In the genomic region with DNA sequence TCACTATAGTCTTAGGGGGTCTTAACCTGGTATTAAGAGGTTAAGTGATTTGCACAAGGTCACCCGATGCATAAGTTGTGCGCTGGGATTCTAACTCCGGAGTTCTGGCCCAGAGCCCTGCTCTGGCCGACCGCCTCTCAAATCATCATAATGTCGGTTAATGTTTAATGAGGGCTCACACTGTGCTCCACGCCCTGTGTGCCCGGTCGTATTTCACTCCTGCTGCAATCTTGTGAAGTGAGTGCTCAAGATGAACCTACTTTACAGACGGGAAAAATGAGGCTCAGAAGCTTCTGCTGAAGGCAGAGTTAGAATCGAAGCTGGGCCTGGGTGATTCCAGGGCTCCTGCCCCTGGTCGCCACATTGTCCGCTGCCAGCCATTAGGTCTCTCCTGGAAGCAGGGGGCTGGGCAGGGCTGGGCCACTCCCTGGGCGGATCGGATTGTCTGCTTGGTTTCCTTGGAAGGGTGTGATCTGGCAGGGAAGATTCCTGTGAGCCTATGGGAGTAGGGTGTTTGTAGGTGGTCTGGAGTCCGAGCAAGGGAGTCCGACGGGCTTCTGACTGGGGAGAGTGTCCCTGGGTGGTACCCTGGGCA, we compare ENCODE assay signal across 8 cellular contexts. TPM values are rescaled to one million over a fixed set of nuclear protein-coding genes. Genes with fewer than 3 reads are reported as not detected.
DNase-seq lines count a peak whose midpoint lies in the region; ATAC-seq and TF ChIP-seq lines count a peak whose summit lies in the region.

No MANE protein-coding gene starts in this region.

- H3K9ac ChIP-seq in smooth muscle cell (ENCODE audit: low read depth): peak overlapping the region; percentile 88

- H3K4me3 ChIP-seq in GM23338 (peak overlapping the region; percentile 73), iPS-11a (ENCODE audit: low read depth, low read length) (peak overlapping the region; percentile 37), smooth muscle cell (peak overlapping the region; percentile 94)

- H3K36me3 ChIP-seq in GM23338 (ENCODE audit: insufficient read depth) (no peaks in the 10 kb centered on the region), smooth muscle cell (ENCODE audit: low read depth) (no peaks in the 10 kb centered on the region)

- H3K27me3 ChIP-seq in GM23338 (ENCODE audit: insufficient read depth): no peaks in the 10 kb centered on the region
- no peaks in the 10 kb centered on the region for H3K27me3 ChIP-seq in smooth muscle cell (ENCODE audit: low read depth)

- H3K36me3 Mint-ChIP-seq in GM23338 (ENCODE audit: low read depth): no peaks in the 10 kb centered on the region
- peaks cover 2% of the 10 kb centered on the region for H3K36me3 Mint-ChIP-seq in activated CD4-positive, alpha-beta memory T cell treated with anti-CD3 and anti-CD28 coated beads, Interleukin-2, amount 10 ng/mL, durations not matched to agents 7 days and 5 days (ENCODE audit: low read depth)

- POLR2A ChIA-PET in activated CD4-positive, alpha-beta memory T cell treated with anti-CD3 and anti-CD28 coated beads, Interleukin-2, amount 10 ng/mL, durations not matched to agents 7 days and 5 days (lab: Charles Lee): interaction anchor here (1.1 kb wide), 1 partner anchor 309 kb away, joined by 3 read pairs; a partner anchor contains a TSS

- TF ChIP-seq CTCF in GM23338 (conservative IDR thresholded peaks at IDR 0.05; ENCODE audit: low read depth in 2 of 2): no peak
- TF ChIP-seq CTCF in smooth muscle cell (IDR thresholded peaks at IDR 0.05; ENCODE audit: borderline replicate concordance, insufficient read depth, poor library complexity, severe bottlenecking): no peak

- H3K27me3 Mint-ChIP-seq in GM23338 (ENCODE audit: insufficient read depth, low read depth, poor library complexity): peaks cover 18% of the 10 kb centered on the region
- peaks cover 3% of the 10 kb centered on the region for H3K27me3 Mint-ChIP-seq in activated CD4-positive, alpha-beta memory T cell treated with anti-CD3 and anti-CD28 coated beads, Interleukin-2, amount 10 ng/mL, durations not matched to agents 7 days and 5 days

- H2AFZ ChIP-seq in GM23338 (no peak overlapping the region), smooth muscle cell (ENCODE audit: low read depth) (no peak overlapping the region)

- peaks cover 12% of the 10 kb centered on the region for H4K20me1 ChIP-seq in GM23338 (replicated peaks; ENCODE audit: insufficient read depth)
- H4K20me1 ChIP-seq in smooth muscle cell (ENCODE audit: low read depth): peaks cover 53% of the 10 kb centered on the region

- no peak; the same call in 2 of the 3 replicates for ATAC-seq in GM23338
- ATAC-seq in HG03432 (IDR thresholded peaks at IDR 0.05; ENCODE audit: unreplicated experiment): no peak
- no peak for ATAC-seq in HG03442 (IDR thresholded peaks at IDR 0.05; ENCODE audit: unreplicated experiment)

- H3K9me3 Mint-ChIP-seq in GM23338: no peaks in the 10 kb centered on the region
- no peaks in the 10 kb centered on the region for H3K9me3 Mint-ChIP-seq in activated CD4-positive, alpha-beta memory T cell treated with anti-CD3 and anti-CD28 coated beads, Interleukin-2, amount 10 ng/mL, durations not matched to agents 7 days and 5 days

- no peaks in the 10 kb centered on the region for H3K9me2 ChIP-seq in GM23338 (ENCODE audit: insufficient read depth)

- H3F3A ChIP-seq in GM23338 (replicated peaks; ENCODE audit: low read depth) (0 out of 2 replicates have a peak, but pooled peaks cover 6% of the 10 kb centered on the region), smooth muscle cell (ENCODE audit: low read depth) (no peaks in the 10 kb centered on the region)

- peak overlapping the region; percentile 87 for H3K4me3 Mint-ChIP-seq in GM23338
- H3K4me3 Mint-ChIP-seq in activated CD4-positive, alpha-beta memory T cell treated with anti-CD3 and anti-CD28 coated beads, Interleukin-2, amount 10 ng/mL, durations not matched to agents 7 days and 5 days: peak overlapping the region; percentile 99

- DNase-seq in 8988T (peak; percentile 97), GM23338 (ENCODE audit: low spot score) (no peak), smooth muscle cell (lab: John Stamatoyannopoulos, UW; ENCODE audit: unreplicated experiment) (no peak), dedifferentiated amniotic fluid mesenchymal stem cell (ENCODE audit: extremely low spot score) (no peak)
- DNase-seq in activated CD4-positive, alpha-beta memory T cell treated with anti-CD3 and anti-CD28 coated beads, Interleukin-2, amount 10 ng/mL, durations not matched to agents 7 days and 5 days: no peak

- no peak overlapping the region for H3K27ac ChIP-seq in GM23338 (ENCODE audit: low read depth)
- H3K27ac ChIP-seq in smooth muscle cell (ENCODE audit: low read depth): no peak overlapping the region

- peaks cover 44% of the 10 kb centered on the region for H3K4me1 Mint-ChIP-seq in GM23338
- peaks cover 43% of the 10 kb centered on the region for H3K4me1 Mint-ChIP-seq in activated CD4-positive, alpha-beta memory T cell treated with anti-CD3 and anti-CD28 coated beads, Interleukin-2, amount 10 ng/mL, durations not matched to agents 7 days and 5 days

- peaks cover 28% of the 10 kb centered on the region for H3K4me1 ChIP-seq in GM23338 (ENCODE audit: insufficient read depth)
- H3K4me1 ChIP-seq in smooth muscle cell (ENCODE audit: low read depth): peaks cover 2% of the 10 kb centered on the region

- 28% methylated on average over 18 of the region's 18 CpGs for WGBS in smooth muscle cell (ENCODE audit: low lambda C conversion rate)

- CTCF ChIA-PET in activated CD4-positive, alpha-beta memory T cell treated with anti-CD3 and anti-CD28 coated beads, Interleukin-2, amount 10 ng/mL, durations not matched to agents 7 days and 5 days (lab: Charles Lee): interaction anchor here (0.9 kb wide), 1 partner anchor 61 kb away, joined by 4 read pairs; no protein-coding TSS in a partner anchor

- peak overlapping the region; percentile 96 for H3K4me2 ChIP-seq in GM23338
- peak overlapping the region; percentile 97 for H3K4me2 ChIP-seq in smooth muscle cell

- H3K79me2 ChIP-seq in GM23338 (replicated peaks; ENCODE audit: insufficient read depth) (peaks cover 55% of the 10 kb centered on the region), smooth muscle cell (ENCODE audit: low read depth) (peaks cover 59% of the 10 kb centered on the region)

- peak overlapping the region; percentile 80 for H3K27ac Mint-ChIP-seq in GM23338
- H3K27ac Mint-ChIP-seq in activated CD4-positive, alpha-beta memory T cell treated with anti-CD3 and anti-CD28 coated beads, Interleukin-2, amount 10 ng/mL, durations not matched to agents 7 days and 5 days: peak overlapping the region; percentile 28

- no peaks in the 10 kb centered on the region for H3K9me3 ChIP-seq in smooth muscle cell (replicated peaks; ENCODE audit: low read depth)

TF ChIP-seq in GM23338, 12 proteins besides CTCF, POLR2A, EP300 and RAD21 (continues in another document):
- TF ChIP-seq STAT1 (IDR thresholded peaks at IDR 0.05; ENCODE audit: unreplicated experiment): no peak

RNA-seq across cellular contexts. Expression of a gene that starts 1.1 kb away (rescaled TPM):
- 31.7 and 35.4 TPM in 2 replicates for total RNA-seq in GM23338 (2014; rRNA removed; shearing (Covaris generic))
- polyA plus RNA-seq in GM23338 (2016; fragmentation: Nextera tagmentation; extraction: Ambion mirVana) (28.3 and 28.7 TPM in 2 replicates), smooth muscle cell (19.1 and 19.9 TPM in 2 replicates)
- total RNA-seq in activated CD4-positive, alpha-beta memory T cell treated with anti-CD3 and anti-CD28 coated beads, Interleukin-2, amount 10 ng/mL, durations not matched to agents 7 days and 5 days: 10 to 100 TPM; 16.2 to 19.6 TPM
- 9.7 and 11.8 TPM in 2 replicates for total RNA-seq in smooth muscle cell

RNA-seq across cellular contexts. Expression of a gene that starts 42.5 kb away (rescaled TPM):
- 0.45 and 0.97 TPM in 2 replicates for total RNA-seq in GM23338 (2014; rRNA removed; shearing (Covaris generic))
- polyA plus RNA-seq in GM23338 (2016; fragmentation: Nextera tagmentation; extraction: Ambion mirVana) (0.26 and 0.27 TPM in 2 replicates), smooth muscle cell (not detected in 2 replicates)
- not detected for total RNA-seq in activated CD4-positive, alpha-beta memory T cell treated with anti-CD3 and anti-CD28 coated beads, Interleukin-2, amount 10 ng/mL, durations not matched to agents 7 days and 5 days
- 0.22 and 2.2 TPM in 2 replicates for total RNA-seq in smooth muscle cell

Comparison
In these comparisons a context has a peak if more than half of its experiments do, and no peak if none do; other contexts are left out.
1. H3K4me3 ChIP-seq: peak in every context shown above with its lines; median percentile 94 in smooth muscle cell; 73 in GM23338; 37 in iPS-11a.